In the genomic region with DNA sequence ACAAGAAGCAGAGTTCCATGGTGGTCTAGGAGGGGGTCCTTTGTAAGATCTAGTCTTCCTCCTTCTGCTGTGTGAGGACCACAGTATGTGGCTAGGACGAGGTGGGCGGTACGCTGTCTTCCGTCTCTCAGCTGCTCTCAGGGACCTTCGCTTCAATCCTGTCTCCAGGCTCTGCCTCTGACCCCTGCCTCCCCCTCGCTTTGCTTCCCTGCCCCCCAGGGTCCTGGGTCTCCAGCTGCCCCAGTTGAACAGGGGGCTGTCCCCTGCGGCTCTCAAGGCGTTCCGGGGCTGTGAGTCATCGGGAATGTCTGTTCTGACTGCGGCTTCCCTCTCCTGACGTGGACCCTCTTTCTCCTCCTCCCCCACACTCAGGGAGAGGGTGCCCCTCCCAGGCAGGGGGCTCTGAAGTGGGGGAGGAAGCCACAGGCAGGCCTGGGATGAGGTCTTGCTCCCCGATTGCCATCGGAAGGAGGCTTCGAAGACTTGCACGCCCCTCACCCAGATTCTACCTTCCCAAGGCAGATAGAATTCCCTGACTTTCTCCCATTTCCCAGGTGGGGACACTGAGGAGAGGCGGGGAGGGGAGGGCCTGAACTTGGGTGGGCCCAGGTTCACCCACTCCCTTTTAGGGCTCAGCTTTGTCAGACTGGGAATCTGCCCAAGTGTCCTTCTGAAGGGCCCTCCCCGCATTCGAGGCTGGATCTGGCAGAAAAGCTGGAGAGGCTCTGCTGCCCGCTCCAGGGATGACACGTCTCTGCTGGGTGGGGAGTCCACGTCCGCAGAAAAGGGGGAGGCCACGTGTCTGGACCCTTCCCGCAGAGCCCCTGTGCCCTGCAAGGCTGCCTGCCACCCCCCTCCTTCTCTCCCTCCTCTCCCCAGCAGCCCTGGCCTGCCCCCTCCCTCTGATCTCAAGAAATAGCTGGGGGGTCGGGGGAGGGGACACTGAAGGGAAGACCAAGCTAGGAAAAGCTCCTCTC, we compare ENCODE assay signal across 8 cellular contexts. TPM values are rescaled to one million over a fixed set of nuclear protein-coding genes. Genes with fewer than 3 reads are reported as not detected.
A peak's percentile ranks its signal among the peaks of the same experiment; 100 is the strongest.
DNase-seq lines count a peak whose midpoint lies in the region; ATAC-seq and TF ChIP-seq lines count a peak whose summit lies in the region.

No MANE protein-coding gene starts in this region.

- H3K27me3 Mint-ChIP-seq in endothelial cell (ENCODE audit: unreplicated experiment): peaks cover 15% of the 10 kb centered on the region

- H4K91ac ChIP-seq in neuronal stem cell (ENCODE audit: low read depth, low read length, poor library complexity): peak overlapping the region; percentile 38

- H4K8ac ChIP-seq in neuronal stem cell (ENCODE audit: low read depth, low read length): no peak overlapping the region

- H2BK15ac ChIP-seq in neuronal stem cell (ENCODE audit: low read length): peak overlapping the region; percentile 30

- in situ Hi-C loops in Panc1 (cut with HindIII; ENCODE audit: low pct_unique_long_range_greater_than_20kb, low sequenced_read_pairs): no loop called here

- ATAC-seq in Panc1: peak; percentile 67; the same call in 1 of the 2 replicates
- ATAC-seq in HG03460 (IDR thresholded peaks at IDR 0.05; ENCODE audit: unreplicated experiment): no peak

- peak overlapping the region; percentile 51 for H3K23ac ChIP-seq in neuronal stem cell (ENCODE audit: low read depth, low read length, poor library complexity)

- H3K4me1 ChIP-seq in Panc1 (ENCODE audit: control insufficient read depth, insufficient read depth, low read length) (peaks cover 20% of the 10 kb centered on the region), neuronal stem cell (ENCODE audit: control insufficient read depth in 2 of 2, insufficient read depth in 1 of 2, low read depth in 1 of 2, low read length in 2 of 2) (peaks cover 28 to 43% of the 10 kb centered on the region in 2 donors)

- H2AK5ac ChIP-seq in neuronal stem cell (ENCODE audit: low read depth, low read length): peak overlapping the region; percentile 26

- no peaks in the 10 kb centered on the region for H3K36me3 ChIP-seq in Panc1 (ENCODE audit: control insufficient read depth, insufficient read depth, low read length)
- H3K36me3 ChIP-seq in neuronal stem cell (replicated peaks in 1 of 2; ENCODE audit: control insufficient read depth in 2 of 2, insufficient read depth in 2 of 2, low read length in 2 of 2): no peaks in the 10 kb centered on the region

- CTCF ChIA-PET in Panc1 (lab: Charles Lee): interaction anchor here (0.6 to 1.5 kb wide), 6 partner anchors 10 to 215 kb away, joined by 3 to 7 read pairs (median 4); partner anchors contain the start of gene DLX3

- no peaks in the 10 kb centered on the region for H3K36me3 Mint-ChIP-seq in endothelial cell (ENCODE audit: low read depth, unreplicated experiment)

- no peak overlapping the region for H3K4ac ChIP-seq in neuronal stem cell (ENCODE audit: low read length)

- peak; percentile 98 for DNase-seq in AG10803 (ENCODE audit: low read depth)
- no peak for DNase-seq in Panc1 (ENCODE audit: low read depth, low spot score)
- peak; percentile 93 for DNase-seq in fibroblast of gingiva (ENCODE audit: low read depth)
- no peak for DNase-seq in neuronal stem cell (ENCODE audit: low spot score)
- DNase-seq in KG1 (lab: John Stamatoyannopoulos, UW): no peak
- no peak for DNase-seq in stimulated activated CD4-positive, alpha-beta T cell treated with anti-CD3 and anti-CD28 coated beads, Interleukin-4, amount 100 ng/mL, for 1 hour
- no peak for DNase-seq in endothelial cell (ENCODE audit: low spot score)

- no peak overlapping the region for H3K4me3 Mint-ChIP-seq in endothelial cell (ENCODE audit: unreplicated experiment)

- intact Hi-C loops in Panc1 (cut with micrococcal nuclease; ENCODE audit: unreplicated experiment): no loop called here

- POLR2A ChIA-PET in Panc1 (lab: Charles Lee): interaction anchor here (0.6 kb wide), 1 partner anchor 42 kb away, joined by 3 read pairs; no protein-coding TSS in a partner anchor

- H2BK12ac ChIP-seq in neuronal stem cell (ENCODE audit: low read length): peak overlapping the region; percentile 79

- no TSS peak for BruUV-seq in Panc1 (replicated peaks; lab: Mats Ljungman, UMichigan)

- no CpG with 5 or more reads among the region's 26 CpGs for WGBS in neuronal stem cell (ENCODE audit: extremely low coverage in 2 of 2, insufficient read length in 2 of 2, insufficient replicate concordance in 1 of 2), 2 donors

- peak overlapping the region; percentile 84 for H3K18ac ChIP-seq in neuronal stem cell (ENCODE audit: low read length)

- H3K4me3 ChIP-seq in AG10803 (ENCODE audit: low read length) (peak overlapping the region; percentile 61), Panc1 (ENCODE audit: low read depth in 2 of 2, low read length in 2 of 2) (no peak overlapping the region; a peak in 1 of 4 replicates), neuronal stem cell (ENCODE audit: low read length in 2 of 2) (no peak overlapping the region)

- TF ChIP-seq CTCF in AG10803 (conservative IDR thresholded peaks at IDR 0.05; ENCODE audit: low read length): no peak
- no peak for TF ChIP-seq CTCF in Panc1 (IDR thresholded peaks at IDR 0.05)
- TF ChIP-seq CTCF in endothelial cell (IDR thresholded peaks at IDR 0.05; ENCODE audit: unreplicated experiment): no peak

- H3K4me1 Mint-ChIP-seq in endothelial cell (ENCODE audit: unreplicated experiment): peaks cover 7% of the 10 kb centered on the region

- H2BK5ac ChIP-seq in neuronal stem cell (ENCODE audit: low read length): peak overlapping the region; percentile 68

- peak overlapping the region; percentile 19 for H3K4me2 ChIP-seq in neuronal stem cell (ENCODE audit: insufficient read depth, low read length, poor library complexity, severe bottlenecking)

- H2BK120ac ChIP-seq in neuronal stem cell (ENCODE audit: low read depth, low read length): peak overlapping the region; percentile 49

- no peaks in the 10 kb centered on the region for H3K79me1 ChIP-seq in neuronal stem cell (ENCODE audit: low read depth, low read length)

- H3K14ac ChIP-seq in neuronal stem cell (ENCODE audit: low read length): no peak overlapping the region

- no peaks in the 10 kb centered on the region for H3K9me3 ChIP-seq in Panc1 (ENCODE audit: control insufficient read depth, insufficient read depth, low read depth, low read length)
- H3K9me3 ChIP-seq in neuronal stem cell (replicated peaks in 1 of 2; ENCODE audit: control insufficient read depth in 2 of 2, insufficient read depth in 1 of 2, low read depth in 1 of 2, low read length in 2 of 2): peaks cover 0 to 2% of the 10 kb centered on the region in 2 donors

- H2AFZ ChIP-seq in neuronal stem cell (ENCODE audit: low read length): peak overlapping the region; percentile 82

- H3K27me3 ChIP-seq in Panc1 (ENCODE audit: control insufficient read depth, insufficient read depth, low read length): no peaks in the 10 kb centered on the region
- H3K27me3 ChIP-seq in neuronal stem cell (ENCODE audit: control insufficient read depth in 3 of 3, insufficient read depth in 3 of 3, low read depth in 1 of 3, low read length in 3 of 3): peaks cover 0 to 4% (median 0%) of the 10 kb centered on the region in 3 experiments

- H3K9ac ChIP-seq in neuronal stem cell (ENCODE audit: low read depth, low read length, poor library complexity): peak overlapping the region; percentile 18

- no peak overlapping the region for H3K27ac Mint-ChIP-seq in endothelial cell (ENCODE audit: unreplicated experiment)

- no peak overlapping the region for H3K27ac ChIP-seq in Panc1 (ENCODE audit: low read length)
- peak overlapping the region; percentile 71 for H3K27ac ChIP-seq in neuronal stem cell (replicated peaks; ENCODE audit: low read length)

- H3K9me3 Mint-ChIP-seq in endothelial cell (ENCODE audit: unreplicated experiment): no peaks in the 10 kb centered on the region

RNA-seq across cellular contexts. Expression of gene COL1A1, which starts 9.1 kb away (rescaled TPM):
- 52.7 TPM for total RNA-seq in Panc1 (2021; ENCODE audit: unreplicated experiment)
- 67.6 TPM for polyA plus RNA-seq in Panc1 (2012; ENCODE audit: insufficient read length)
- polyA plus RNA-seq in neuronal stem cell (2013, experiment 1 of 2): 17.9 TPM
- polyA plus RNA-seq in neuronal stem cell (2013, experiment 2 of 2): 18.4 TPM
- 6.8 TPM for total RNA-seq in endothelial cell (ENCODE audit: unreplicated experiment)

RNA-seq across cellular contexts. Expression of gene SGCA, which starts 44.7 kb away (rescaled TPM):
- total RNA-seq in Panc1 (2021; ENCODE audit: unreplicated experiment): not detected
- polyA plus RNA-seq in Panc1 (2012; ENCODE audit: insufficient read length): not detected
- 0.57 TPM for polyA plus RNA-seq in neuronal stem cell (2013, experiment 1 of 2)
- polyA plus RNA-seq in neuronal stem cell (2013, experiment 2 of 2): 0.35 TPM
- total RNA-seq in endothelial cell (ENCODE audit: unreplicated experiment): not detected

Comparison
In these comparisons a context has a peak if more than half of its experiments do, and no peak if none do; other contexts are left out.
1. DNase-seq: peak in AG10803 (single experiment) and fibroblast of gingiva (single experiment); none in Panc1 (single experiment), neuronal stem cell (single experiment), KG1 (single experiment), stimulated activated CD4-positive, alpha-beta T cell treated with anti-CD3 and anti-CD28 coated beads, Interleukin-4, amount 100 ng/mL, for 1 hour (single experiment) and endothelial cell (single experiment).